1 cellular context compared by ENCODE assay signal in genomic region chr4:26145212-26145611, GRCh38.
TF ChIP-seq lines count a peak whose summit lies in the region.

No MANE protein-coding gene starts in this region.

TF ChIP-seq in GM12878, 131 proteins besides CTCF, POLR2A, EP300 and RAD21 (continued from another document):
- no peak for TF ChIP-seq RFX5 (IDR thresholded peaks at IDR 0.05; ENCODE audit: low read depth, low read length)
- TF ChIP-seq KDM1A (IDR thresholded peaks at IDR 0.05; ENCODE audit: borderline replicate concordance), result no peak
- no peak for TF ChIP-seq EZH2 (IDR thresholded peaks at IDR 0.05; ENCODE audit: borderline replicate concordance, control insufficient read depth, low read depth, low read length)
- no peak for TF ChIP-seq IKZF1 (conservative IDR thresholded peaks at IDR 0.05)
- TF ChIP-seq ZNF274 (IDR thresholded peaks at IDR 0.05; ENCODE audit: insufficient read depth, insufficient read length), result no peak
- TF ChIP-seq CHD4 (IDR thresholded peaks at IDR 0.05), result no peak
- no peak for TF ChIP-seq RBBP5 (conservative IDR thresholded peaks at IDR 0.05)
- no peak for TF ChIP-seq NFYA (IDR thresholded peaks at IDR 0.05; ENCODE audit: borderline replicate concordance, low read depth, low read length)
